8 cellular contexts compared by ENCODE assay signal in genomic region chr12:49568442-49568776, GRCh38. TPM values are rescaled to one million over a fixed set of nuclear protein-coding genes. Genes with fewer than 3 reads are reported as not detected.
A peak's percentile ranks its signal among the peaks of the same experiment; 100 is the strongest.
DNase-seq lines count a peak whose midpoint lies in the region; ATAC-seq and TF ChIP-seq lines count a peak whose summit lies in the region.

No MANE protein-coding gene starts in this region.

- CTCF ChIA-PET in RWPE1 (lab: Yijun Ruan, JAX): no interaction called here

- intact Hi-C loops in sciatic nerve (cut with DNase I): no loop called here

- DNase-seq in HAP-1 (ENCODE audit: low spot score in 2 of 2): no peak
- no peak for DNase-seq in RWPE1 (ENCODE audit: low spot score)
- no peak for DNase-seq in fibroblast of mammary gland (ENCODE audit: low read depth)
- DNase-seq in sciatic nerve (ENCODE audit: low spot score): no peak
- no peak for DNase-seq in NCI-H446 (lab: John Stamatoyannopoulos, UW)
- DNase-seq in islet precursor cell: no peak
- DNase-seq in iPS-NIHi7 (ENCODE audit: extremely low spot score): no peak

- H3K4me1 ChIP-seq in DOHH2 (ENCODE audit: control insufficient read depth, low read length): peaks cover 16% of the 10 kb centered on the region
- no peaks in the 10 kb centered on the region; the same call in 1 of the 2 replicates for H3K4me1 ChIP-seq in HAP-1

- peak; percentile 44 for ATAC-seq in sciatic nerve

- H3K27ac ChIP-seq in DOHH2 (ENCODE audit: low read depth, low read length) (peak overlapping the region; percentile 60), RWPE1 (peak overlapping the region; percentile 87)

- no peaks in the 10 kb centered on the region for H3K9me3 ChIP-seq in DOHH2 (ENCODE audit: control insufficient read depth, insufficient read depth, low read length)
- no peaks in the 10 kb centered on the region for H3K9me3 ChIP-seq in HAP-1

- H3K36me3 ChIP-seq in DOHH2 (ENCODE audit: control insufficient read depth, low read length) (peaks cover 45% of the 10 kb centered on the region), HAP-1 (replicated peaks) (peaks cover 23% of the 10 kb centered on the region)

- H3K4me3 ChIP-seq in DOHH2 (ENCODE audit: low read length) (peak overlapping the region; percentile 91), HAP-1 (peak overlapping the region; percentile 83), fibroblast of mammary gland (ENCODE audit: control insufficient read depth, low read depth, low read length) (peak overlapping the region; percentile 98)

- H3K9me2 ChIP-seq in DOHH2 (replicated peaks; ENCODE audit: control insufficient read depth, low read length): no peaks in the 10 kb centered on the region

- in situ Hi-C loops in HAP-1 (cut with MboI; ENCODE audit: low sequenced_read_pairs): no loop called here

- POLR2A ChIA-PET in RWPE1 (lab: Yijun Ruan, JAX; ENCODE audit: low non-redundant PET): no interaction called here

- peaks cover 76% of the 10 kb centered on the region for H3K79me2 ChIP-seq in DOHH2 (ENCODE audit: control insufficient read depth, low read length)

- no peak for TF ChIP-seq CTCF in DOHH2 (IDR thresholded peaks at IDR 0.05; ENCODE audit: low read depth, low read length, poor library complexity, severe bottlenecking)
- TF ChIP-seq CTCF in RWPE1 (conservative IDR thresholded peaks at IDR 0.05; ENCODE audit: low read depth): no peak
- no peak for TF ChIP-seq CTCF in fibroblast of mammary gland (conservative IDR thresholded peaks at IDR 0.05; ENCODE audit: control insufficient read depth, insufficient read depth, low read depth, low read length)

- H3K27me3 ChIP-seq in DOHH2 (ENCODE audit: control insufficient read depth, low read length) (no peaks in the 10 kb centered on the region), HAP-1 (ENCODE audit: low read depth) (no peaks in the 10 kb centered on the region)

- H4K20me1 ChIP-seq in DOHH2 (ENCODE audit: control insufficient read depth, insufficient read depth, low read depth, low read length): no peaks in the 10 kb centered on the region

- H3K4me2 ChIP-seq in DOHH2 (ENCODE audit: low read length): peak overlapping the region; percentile 83

- H3F3A ChIP-seq in DOHH2 (ENCODE audit: control insufficient read depth, insufficient read depth): no peaks in the 10 kb centered on the region

RNA-seq across cellular contexts. Expression of gene MCRS1, which starts 0.5 kb away (rescaled TPM):
- 39.3 TPM for total RNA-seq in sciatic nerve

RNA-seq across cellular contexts. Expression of gene KCNH3, which starts 29.6 kb away (rescaled TPM):
- 0.27 TPM for total RNA-seq in sciatic nerve

RNA-seq across cellular contexts. Expression of gene FAM186B, which starts 37.0 kb away (rescaled TPM):
- total RNA-seq in sciatic nerve: 0.36 TPM

RNA-seq across cellular contexts. Expression of gene PRPF40B, which starts 55.0 kb away (rescaled TPM):
- total RNA-seq in sciatic nerve: 37.9 TPM
